In the genomic region with DNA sequence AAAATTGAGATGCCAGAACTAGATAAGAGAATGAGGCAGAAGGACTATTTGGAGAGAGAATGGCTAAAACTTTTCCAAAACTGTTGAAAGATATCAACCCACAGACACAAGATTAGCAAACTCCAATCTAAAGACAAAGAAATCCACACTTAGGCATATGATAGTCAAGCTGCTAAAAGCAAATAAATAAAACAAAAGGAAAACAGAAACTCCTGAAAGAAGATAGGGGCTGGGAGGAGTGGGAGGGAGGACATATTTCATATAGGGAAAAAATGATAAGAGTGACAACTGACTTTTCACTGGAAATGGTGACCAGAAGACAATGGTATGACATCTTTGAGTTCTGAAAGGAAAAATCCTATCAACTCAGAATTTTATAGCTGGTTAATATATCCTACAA, we compare ENCODE assay signal across 28 cellular contexts.
"Had no signal": no experiment of that assay in that cellular context is flagged by ENCODE, and none has a peak within 500 bp of the region (broad histone marks: within the 10 kb centered on the region; RNA-seq: fewer than 3 reads in every experiment).

No MANE protein-coding gene starts in this region.

- H3K27me3 ChIP-seq: adrenal gland, body of pancreas, breast epithelium had no signal

- DNase-seq: activated CD4-positive, alpha-beta memory T cell treated with anti-CD3 and anti-CD28 coated beads, Interleukin-2, amount 10 ng/mL, durations not matched to agents 7 days and 5 days; activated CD4-positive, alpha-beta T cell treated with anti-CD3 and anti-CD28 coated beads for 1 hour; activated CD4-positive, alpha-beta T cell treated with anti-CD3 and anti-CD28 coated beads for 48 hours; activated CD4-positive, CD25-positive, alpha-beta regulatory T cell; activated CD8-positive, alpha-beta memory T cell treated with anti-CD3 and anti-CD28 coated beads for 24 hours; activated CD8-positive, alpha-beta memory T cell treated with anti-CD3 and anti-CD28 coated beads, Interleukin-2, amount 10 ng/mL, durations not matched to agents 7 days and 5 days; activated CD8-positive, alpha-beta memory T cell treated with anti-CD3 and anti-CD28 coated beads, Interleukin-2, amount 50 U/mL, for 48 hours; activated gamma-delta T cell; activated naive CD4-positive, alpha-beta T cell treated with anti-CD3 and anti-CD28 coated beads for 36 hours; adrenal gland; body of pancreas; MV-4-11; NCI-H1092; NCI-H1436 treated with DMSO at 0.1 percent for 48 hours; NCI-H1694 treated with DMSO at 0.1 percent for 48 hours; NCI-H2029; NCI-H345; NCI-H524 treated with DMSO at 0.1 percent for 48 hours; Right ventricle myocardium superior; SW 1271; T-helper 1 cell; T-helper 2 cell; T-helper 9 cell had no signal

- H3K9me3 ChIP-seq: body of pancreas had no signal

- FAIRE-seq: astrocyte had no signal

- H3K27me3 Mint-ChIP-seq: activated CD4-positive, alpha-beta memory T cell treated with anti-CD3 and anti-CD28 coated beads, Interleukin-2, amount 10 ng/mL, durations not matched to agents 7 days and 5 days had no signal

- H3K27ac ChIP-seq: adrenal gland, body of pancreas, breast epithelium, VCaP had no signal

- H3K4me1 ChIP-seq: adrenal gland, body of pancreas, breast epithelium had no signal

- H3K4me3 ChIP-seq: adrenal gland, body of pancreas, breast epithelium had no signal

- H3K27ac Mint-ChIP-seq: activated CD4-positive, alpha-beta memory T cell treated with anti-CD3 and anti-CD28 coated beads, Interleukin-2, amount 10 ng/mL, durations not matched to agents 7 days and 5 days; activated CD8-positive, alpha-beta memory T cell treated with anti-CD3 and anti-CD28 coated beads, Interleukin-2, amount 10 ng/mL, durations not matched to agents 7 days and 5 days; activated naive CD4-positive, alpha-beta T cell treated with anti-CD3 and anti-CD28 coated beads for 36 hours; activated naive CD4-positive, alpha-beta T cell treated with anti-CD3 and anti-CD28 coated beads, Interleukin-2, amount 50 U/mL, for 72 hours; activated T-helper 2 cell treated with anti-CD3 and anti-CD28 coated beads, Interferon-gamma antibody, Interleukin-2, Interleukin-4, amounts not matched to agents 10 μg/mL and 5 μg/mL and 100 μg/mL, durations not matched to agents 14 hours and 24 hours and 36 hours had no signal

- ATAC-seq: activated CD8-positive, alpha-beta memory T cell treated with anti-CD3 and anti-CD28 coated beads, Interleukin-2, amount 10 ng/mL, durations not matched to agents 7 days and 5 days; activated naive CD4-positive, alpha-beta T cell treated with anti-CD3 and anti-CD28 coated beads, Interleukin-2, amount 50 U/mL, for 72 hours; body of pancreas had no signal

- H3K36me3 ChIP-seq: adrenal gland, breast epithelium had no signal

- H3K4me3 Mint-ChIP-seq: activated CD4-positive, alpha-beta memory T cell treated with anti-CD3 and anti-CD28 coated beads, Interleukin-2, amount 10 ng/mL, durations not matched to agents 7 days and 5 days; activated CD8-positive, alpha-beta memory T cell treated with anti-CD3 and anti-CD28 coated beads, Interleukin-2, amount 10 ng/mL, durations not matched to agents 7 days and 5 days; activated naive CD4-positive, alpha-beta T cell treated with anti-CD3 and anti-CD28 coated beads for 36 hours had no signal
